In genomic region chr10:114519306-114519669, GRCh38 we compare ENCODE assay signal across 10 cellular contexts.
A peak's percentile ranks its signal among the peaks of the same experiment; 100 is the strongest.
DNase-seq lines count a peak whose midpoint lies in the region; ATAC-seq, FAIRE-seq and TF ChIP-seq lines count a peak whose summit lies in the region.
"Had no signal": no experiment of that assay in that cellular context is flagged by ENCODE, and none has a peak within 500 bp of the region (broad histone marks: within the 10 kb centered on the region; RNA-seq: fewer than 3 reads in every experiment).

No MANE protein-coding gene starts in this region.

- DNase-seq in activated naive CD4-positive, alpha-beta T cell treated with anti-CD3 and anti-CD28 coated beads for 36 hours, result peak; percentile 55
- no peak for DNase-seq in activated naive CD4-positive, alpha-beta T cell treated with anti-CD3 and anti-CD28 coated beads, Interleukin-2, amount 50 U/mL, for 16 hours
- peak; percentile 98 for DNase-seq in bronchial epithelial cell (ENCODE audit: low read depth)
- peak; percentile 62 for DNase-seq in lower lobe of right lung
- peak; percentile 23 to 84 for DNase-seq in upper lobe of left lung
- DNase-seq in ecto neural progenitor cell (ENCODE audit: low spot score), result no peak
- no peak for DNase-seq in NOMO-1 treated with dmso at 0.1 percent for 144 hours (lab: John Stamatoyannopoulos, UW; ENCODE audit: unreplicated experiment)
- no peak for DNase-seq in NCI-H2196 treated with DMSO at 0.1 percent for 48 hours (lab: John Stamatoyannopoulos, UW; ENCODE audit: unreplicated experiment)
- DNase-seq: activated CD8-positive, alpha-beta memory T cell treated with anti-CD3 and anti-CD28 coated beads, Interleukin-2, amount 50 U/mL, for 4 hours had no signal

- H3K4me1 Mint-ChIP-seq in activated naive CD4-positive, alpha-beta T cell treated with anti-CD3 and anti-CD28 coated beads for 36 hours (ENCODE audit: low read depth), result peaks cover 91% of the 10 kb centered on the region

- intact Hi-C loops in activated naive CD4-positive, alpha-beta T cell treated with anti-CD3 and anti-CD28 coated beads for 36 hours (cut with micrococcal nuclease), result no loop called here
- intact Hi-C loops in lower lobe of right lung (cut with DNase I), result no loop called here

- H3K4me3 ChIP-seq in bronchial epithelial cell (ENCODE audit: low read depth, low read length) (no peak overlapping the region), lower lobe of right lung (no peak overlapping the region), upper lobe of left lung (no peak overlapping the region)

- CTCF ChIA-PET in activated naive CD4-positive, alpha-beta T cell treated with anti-CD3 and anti-CD28 coated beads for 36 hours (lab: Charles Lee), result interaction anchor here (0.6 to 21.9 kb wide), 4 partner anchors 21 to 48 kb away, joined by 3 to 307 read pairs (median 40); no protein-coding TSS in a partner anchor

- H3K27me3 ChIP-seq in bronchial epithelial cell (ENCODE audit: control insufficient read depth, insufficient read depth, low read length), result no peaks in the 10 kb centered on the region
- H3K27me3 ChIP-seq in lower lobe of right lung (ENCODE audit: low read depth), result no peaks in the 10 kb centered on the region
- no peaks in the 10 kb centered on the region for H3K27me3 ChIP-seq in upper lobe of left lung

- no peak for TF ChIP-seq POLR2A in upper lobe of left lung (IDR thresholded peaks at IDR 0.05)

- H3K9me3 Mint-ChIP-seq in activated naive CD4-positive, alpha-beta T cell treated with anti-CD3 and anti-CD28 coated beads for 36 hours, result no peaks in the 10 kb centered on the region
- H3K9me3 Mint-ChIP-seq: natural killer cell treated with Interleukin-12 subunit alpha and Interleukin-12 subunit beta and Interleukin-15 and Interleukin-18, amount 100 ng/mL, for 72 hours had no signal

- H3K4me1 ChIP-seq in lower lobe of right lung (peaks cover 39% of the 10 kb centered on the region), upper lobe of left lung (peaks cover 3 to 28% (median 15%) of the 10 kb centered on the region in 4 donors)

- peak overlapping the region; percentile 99 for H3K27ac Mint-ChIP-seq in activated naive CD4-positive, alpha-beta T cell treated with anti-CD3 and anti-CD28 coated beads for 36 hours
- H3K27ac Mint-ChIP-seq: natural killer cell treated with Interleukin-12 subunit alpha and Interleukin-12 subunit beta and Interleukin-15 and Interleukin-18, amount 100 ng/mL, for 72 hours had no signal

- WGBS in upper lobe of left lung, 2 donors, result 50 to 72% methylated on average over 5 of the region's 5 CpGs

- peak overlapping the region; percentile 33 for H3K27ac ChIP-seq in lower lobe of right lung
- H3K27ac ChIP-seq in upper lobe of left lung, result peak overlapping the region; percentile 26 to 50 (median 42)

- peak overlapping the region; percentile 38 for H3K4me3 Mint-ChIP-seq in activated naive CD4-positive, alpha-beta T cell treated with anti-CD3 and anti-CD28 coated beads for 36 hours
- H3K4me3 Mint-ChIP-seq: natural killer cell treated with Interleukin-12 subunit alpha and Interleukin-12 subunit beta and Interleukin-15 and Interleukin-18, amount 100 ng/mL, for 72 hours had no signal

- H3K9me3 ChIP-seq in lower lobe of right lung (no peaks in the 10 kb centered on the region), upper lobe of left lung (no peaks in the 10 kb centered on the region)

- peak; percentile 66 to 67 for ATAC-seq in lower lobe of right lung
- ATAC-seq in upper lobe of left lung (ENCODE audit: low FRiP score in 2 of 2), result peak; percentile 56 to 67
- ATAC-seq: natural killer cell treated with Interleukin-12 subunit alpha and Interleukin-12 subunit beta and Interleukin-15 and Interleukin-18, amount 100 ng/mL, for 72 hours had no signal

- no peaks in the 10 kb centered on the region for H3K27me3 Mint-ChIP-seq in activated naive CD4-positive, alpha-beta T cell treated with anti-CD3 and anti-CD28 coated beads for 36 hours (ENCODE audit: low read depth)

- TF ChIP-seq EP300 in upper lobe of left lung (IDR thresholded peaks at IDR 0.05), result no peak

- FAIRE-seq in bronchial epithelial cell (lab: Jason Lieb, UNC), result no peak

- H3K36me3 ChIP-seq in bronchial epithelial cell (ENCODE audit: control insufficient read depth, insufficient read depth, low read length) (peaks cover 3% of the 10 kb centered on the region), lower lobe of right lung (no peaks in the 10 kb centered on the region), upper lobe of left lung (no peaks in the 10 kb centered on the region)

- H3K36me3 Mint-ChIP-seq in activated naive CD4-positive, alpha-beta T cell treated with anti-CD3 and anti-CD28 coated beads for 36 hours (ENCODE audit: low read depth), result peaks cover 2% of the 10 kb centered on the region
- H3K36me3 Mint-ChIP-seq: natural killer cell treated with Interleukin-12 subunit alpha and Interleukin-12 subunit beta and Interleukin-15 and Interleukin-18, amount 100 ng/mL, for 72 hours had no signal

- TF ChIP-seq CTCF in bronchial epithelial cell (IDR thresholded peaks at IDR 0.05; ENCODE audit: insufficient read depth, low read length, severe bottlenecking) (no peak), lower lobe of right lung (IDR thresholded peaks at IDR 0.05) (no peak), upper lobe of left lung (IDR thresholded peaks at IDR 0.05) (no peak)

Comparison
In these comparisons a context has a peak if more than half of its experiments do, and no peak if none do; other contexts are left out.
1. DNase-seq: peak in activated naive CD4-positive, alpha-beta T cell treated with anti-CD3 and anti-CD28 coated beads for 36 hours (single experiment), bronchial epithelial cell (single experiment), lower lobe of right lung (single experiment) and upper lobe of left lung (2 of 2); none in activated naive CD4-positive, alpha-beta T cell treated with anti-CD3 and anti-CD28 coated beads, Interleukin-2, amount 50 U/mL, for 16 hours (single experiment), ecto neural progenitor cell (single experiment), NOMO-1 treated with dmso at 0.1 percent for 144 hours (single experiment) and NCI-H2196 treated with DMSO at 0.1 percent for 48 hours (single experiment).